ENCODE assay signal across 8 cellular contexts in the genomic region with DNA sequence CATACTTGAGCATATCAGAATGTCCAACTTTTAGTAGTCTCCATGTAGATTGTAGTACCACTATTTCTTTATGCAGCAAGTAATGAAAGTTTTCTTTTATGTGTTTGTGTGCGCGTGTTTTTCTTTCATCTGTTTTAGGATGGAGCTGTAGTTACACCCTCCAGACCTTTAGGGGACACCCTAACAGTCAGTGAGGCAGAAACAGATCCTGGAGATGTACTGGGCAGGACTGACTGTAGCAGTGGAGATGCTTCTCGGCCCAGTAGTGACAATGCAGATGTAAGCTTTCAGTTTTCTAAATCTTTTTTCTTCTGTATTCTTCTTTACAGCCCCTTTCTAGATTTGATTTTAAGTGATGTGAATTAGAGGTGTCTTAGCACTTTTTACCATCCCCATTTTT.
DNase-seq lines count a peak whose midpoint lies in the region; ATAC-seq and TF ChIP-seq lines count a peak whose summit lies in the region.

No MANE protein-coding gene starts in this region.

- no peaks in the 10 kb centered on the region for H3F3A ChIP-seq in GM23338 (replicated peaks; ENCODE audit: low read depth)

- TF ChIP-seq POLR2A in uterus (IDR thresholded peaks at IDR 0.05): no peak

- H3K4me2 ChIP-seq in GM23338: no peak overlapping the region

- peaks cover 1% of the 10 kb centered on the region for H3K27me3 Mint-ChIP-seq in GM23338 (ENCODE audit: insufficient read depth, low read depth, poor library complexity)
- no peaks in the 10 kb centered on the region for H3K27me3 Mint-ChIP-seq in activated T-helper 1 cell treated with anti-CD3 and anti-CD28 coated beads, Interleukin-12 subunit alpha, Interleukin-12 subunit beta, Interleukin-2, Interleukin-4 antibody, amounts not matched to agents 30 ng/mL and 10 ng/mL and 1 ng/mL, durations not matched to agents 14 hours and 24 hours and 36 hours (ENCODE audit: insufficient read depth)

- no peaks in the 10 kb centered on the region for H3K4me1 Mint-ChIP-seq in GM23338
- peaks cover 18% of the 10 kb centered on the region for H3K4me1 Mint-ChIP-seq in activated T-helper 1 cell treated with anti-CD3 and anti-CD28 coated beads, Interleukin-12 subunit alpha, Interleukin-12 subunit beta, Interleukin-2, Interleukin-4 antibody, amounts not matched to agents 30 ng/mL and 10 ng/mL and 1 ng/mL, durations not matched to agents 14 hours and 24 hours and 36 hours (ENCODE audit: low read depth)

- H3K36me3 ChIP-seq in GM23338 (ENCODE audit: insufficient read depth): no peaks in the 10 kb centered on the region
- no peaks in the 10 kb centered on the region for H3K36me3 ChIP-seq in iPS DF 6.9 (ENCODE audit: control insufficient read depth, insufficient read depth, low read length)
- no peaks in the 10 kb centered on the region for H3K36me3 ChIP-seq in uterus

- H3K9me3 Mint-ChIP-seq in GM23338: no peaks in the 10 kb centered on the region
- no peaks in the 10 kb centered on the region for H3K9me3 Mint-ChIP-seq in activated T-helper 1 cell treated with anti-CD3 and anti-CD28 coated beads, Interleukin-12 subunit alpha, Interleukin-12 subunit beta, Interleukin-2, Interleukin-4 antibody, amounts not matched to agents 30 ng/mL and 10 ng/mL and 1 ng/mL, durations not matched to agents 14 hours and 24 hours and 36 hours

- no peak overlapping the region for H2AFZ ChIP-seq in GM23338

- peak; percentile 98 for ATAC-seq in GM23338
- no peak for ATAC-seq in GM21360 (IDR thresholded peaks at IDR 0.05; ENCODE audit: unreplicated experiment)

- TF ChIP-seq CTCF in AG04449 (IDR thresholded peaks at IDR 0.05; ENCODE audit: insufficient read depth, low read length, missing control alignments) (peak; percentile 30), GM23338 (conservative IDR thresholded peaks at IDR 0.05; ENCODE audit: low read depth in 2 of 2) (peak; percentile 63 to 64), uterus (IDR thresholded peaks at IDR 0.05) (peak in 2 of 4 experiments; percentile 20 to 40)

- peak overlapping the region; percentile 30; the same call in 1 of the 2 replicates for H3K27ac Mint-ChIP-seq in GM23338
- peak overlapping the region; percentile 49 for H3K27ac Mint-ChIP-seq in activated T-helper 1 cell treated with anti-CD3 and anti-CD28 coated beads, Interleukin-12 subunit alpha, Interleukin-12 subunit beta, Interleukin-2, Interleukin-4 antibody, amounts not matched to agents 30 ng/mL and 10 ng/mL and 1 ng/mL, durations not matched to agents 14 hours and 24 hours and 36 hours

- H3K9me2 ChIP-seq in GM23338 (ENCODE audit: insufficient read depth): no peaks in the 10 kb centered on the region

- H3K36me3 Mint-ChIP-seq in GM23338 (ENCODE audit: low read depth): no peaks in the 10 kb centered on the region; the same call in 2 of the 3 replicates
- H3K36me3 Mint-ChIP-seq in activated T-helper 1 cell treated with anti-CD3 and anti-CD28 coated beads, Interleukin-12 subunit alpha, Interleukin-12 subunit beta, Interleukin-2, Interleukin-4 antibody, amounts not matched to agents 30 ng/mL and 10 ng/mL and 1 ng/mL, durations not matched to agents 14 hours and 24 hours and 36 hours (ENCODE audit: low read depth): peaks cover 6% of the 10 kb centered on the region

- H3K27ac ChIP-seq in GM23338 (ENCODE audit: low read depth): no peak overlapping the region
- H3K27ac ChIP-seq in iPS DF 6.9 (ENCODE audit: low read length): no peak overlapping the region
- H3K27ac ChIP-seq in uterus: peak overlapping the region; percentile 71 to 78

- H3K79me2 ChIP-seq in GM23338 (replicated peaks; ENCODE audit: insufficient read depth): no peaks in the 10 kb centered on the region

- DNase-seq in AG04449 (ENCODE audit: low read depth, low spot score) (no peak), GM23338 (ENCODE audit: low spot score) (peak; percentile 67), iPS DF 6.9 (ENCODE audit: low read depth, low spot score) (peak; percentile 9), uterus (no peak), NCI-H1694 (lab: John Stamatoyannopoulos, UW) (no peak), DMS153 treated with DMSO at 0.1 percent for 48 hours (lab: John Stamatoyannopoulos, UW; ENCODE audit: unreplicated experiment) (no peak)
- no peak for DNase-seq in activated T-helper 1 cell treated with anti-CD3 and anti-CD28 coated beads, Interleukin-12 subunit alpha, Interleukin-12 subunit beta, Interleukin-2, Interleukin-4 antibody, amounts not matched to agents 30 ng/mL and 10 ng/mL and 1 ng/mL, durations not matched to agents 14 hours and 24 hours and 36 hours (ENCODE audit: low spot score)

- WGBS in iPS DF 6.9 (ENCODE audit: insufficient coverage, insufficient read length): no CpG with 5 or more reads among the region's 3 CpGs

- intact Hi-C loops in activated T-helper 1 cell treated with anti-CD3 and anti-CD28 coated beads, Interleukin-12 subunit alpha, Interleukin-12 subunit beta, Interleukin-2, Interleukin-4 antibody, amounts not matched to agents 30 ng/mL and 10 ng/mL and 1 ng/mL, durations not matched to agents 14 hours and 24 hours and 36 hours (cut with micrococcal nuclease): loop anchor here (2.0 kb wide), 1 partner anchor 95 kb away; a partner anchor contains a TSS
- intact Hi-C loops in uterus (cut with DNase I; ENCODE audit: low total_unique reads): no loop called here

- POLR2A ChIA-PET in AG04449 (lab: Yijun Ruan, JAX): interaction anchor here (0.6 to 1.6 kb wide), 6 partner anchors 18 to 100 kb away, joined by 3 to 6 read pairs (median 4); a partner anchor contains a TSS

- CTCF ChIA-PET in AG04449 (lab: Yijun Ruan, JAX): interaction anchor here (0.7 to 3.0 kb wide), 7 partner anchors 20 to 129 kb away, joined by 3 to 20 read pairs (median 3); a partner anchor contains a TSS

- H4K20me1 ChIP-seq in GM23338 (replicated peaks; ENCODE audit: insufficient read depth): no peaks in the 10 kb centered on the region; the same call in 1 of the 2 replicates

- no peak overlapping the region for H3K4me3 ChIP-seq in AG04449 (ENCODE audit: low read depth, low read length)
- H3K4me3 ChIP-seq in GM23338: no peak overlapping the region
- H3K4me3 ChIP-seq in iPS DF 6.9 (ENCODE audit: low read length): no peak overlapping the region
- no peak overlapping the region for H3K4me3 ChIP-seq in uterus

- H3K4me1 ChIP-seq in GM23338 (ENCODE audit: insufficient read depth): no peaks in the 10 kb centered on the region
- no peaks in the 10 kb centered on the region for H3K4me1 ChIP-seq in iPS DF 6.9 (ENCODE audit: control insufficient read depth, insufficient read depth, low read length)
- H3K4me1 ChIP-seq in uterus: no peaks in the 10 kb centered on the region

- no peak overlapping the region for H3K4me3 Mint-ChIP-seq in GM23338
- no peak overlapping the region for H3K4me3 Mint-ChIP-seq in activated T-helper 1 cell treated with anti-CD3 and anti-CD28 coated beads, Interleukin-12 subunit alpha, Interleukin-12 subunit beta, Interleukin-2, Interleukin-4 antibody, amounts not matched to agents 30 ng/mL and 10 ng/mL and 1 ng/mL, durations not matched to agents 14 hours and 24 hours and 36 hours

- H3K9me3 ChIP-seq in iPS DF 6.9 (ENCODE audit: control insufficient read depth, insufficient read depth, low read length) (no peaks in the 10 kb centered on the region), uterus (no peaks in the 10 kb centered on the region)

- H3K27me3 ChIP-seq in GM23338 (ENCODE audit: insufficient read depth) (no peaks in the 10 kb centered on the region), iPS DF 6.9 (ENCODE audit: control insufficient read depth, insufficient read depth, low read length) (no peaks in the 10 kb centered on the region), uterus (no peaks in the 10 kb centered on the region)

TF ChIP-seq in GM23338, 12 proteins besides CTCF, POLR2A, EP300 and RAD21 (continues in another document):
- no peak for TF ChIP-seq ZNF114 (CRISPR knock-in tag; IDR thresholded peaks at IDR 0.05)

Comparison
In these comparisons a context has a peak if more than half of its experiments do, and no peak if none do; other contexts are left out.
1. DNase-seq: peak in GM23338 (single experiment) and iPS DF 6.9 (single experiment); none in AG04449 (single experiment), activated T-helper 1 cell treated with anti-CD3 and anti-CD28 coated beads, Interleukin-12 subunit alpha, Interleukin-12 subunit beta, Interleukin-2, Interleukin-4 antibody, amounts not matched to agents 30 ng/mL and 10 ng/mL and 1 ng/mL, durations not matched to agents 14 hours and 24 hours and 36 hours (single experiment), uterus (0 of 2), NCI-H1694 (single experiment) and DMS153 treated with DMSO at 0.1 percent for 48 hours (single experiment).
2. H3K27ac ChIP-seq: peak in uterus (2 of 2); none in GM23338 (single experiment) and iPS DF 6.9 (single experiment).